ENCODE assay signal across 32 cellular contexts in genomic region chr15:78312551-78312950, GRCh38. TPM values are rescaled to one million over a fixed set of nuclear protein-coding genes. Genes with fewer than 3 reads are reported as not detected.
"Had no signal": no experiment of that assay in that cellular context is flagged by ENCODE, and none has a peak within 500 bp of the region (broad histone marks: within the 10 kb centered on the region; RNA-seq: fewer than 3 reads in every experiment).

No MANE protein-coding gene starts in this region.

- H3K27ac Mint-ChIP-seq: activated CD4-positive, alpha-beta memory T cell treated with anti-CD3 and anti-CD28 coated beads, Interleukin-2, amount 10 ng/mL, durations not matched to agents 7 days and 5 days; activated CD4-positive, alpha-beta T cell treated with anti-CD3 and anti-CD28 coated beads, Interleukin-2, amount 10 ng/mL, durations not matched to agents 7 days and 5 days; activated naive CD8-positive, alpha-beta T cell; activated T-helper 2 cell treated with anti-CD3 and anti-CD28 coated beads, Interferon-gamma antibody, Interleukin-2, Interleukin-4, amounts not matched to agents 10 μg/mL and 5 μg/mL and 100 μg/mL, durations not matched to agents 14 hours and 24 hours and 36 hours; effector memory CD8-positive, alpha-beta T cell; immature natural killer cell; progenitor cell of endocrine pancreas had no signal

- H3K9me3 ChIP-seq: neutrophil, ovary, testis, transverse colon, uterus had no signal

- H3K9me3 Mint-ChIP-seq: activated CD4-positive, alpha-beta memory T cell treated with anti-CD3 and anti-CD28 coated beads, Interleukin-2, amount 10 ng/mL, durations not matched to agents 7 days and 5 days; activated CD4-positive, alpha-beta T cell treated with anti-CD3 and anti-CD28 coated beads, Interleukin-2, amount 10 ng/mL, durations not matched to agents 7 days and 5 days; activated T-helper 2 cell treated with anti-CD3 and anti-CD28 coated beads, Interferon-gamma antibody, Interleukin-2, Interleukin-4, amounts not matched to agents 10 μg/mL and 5 μg/mL and 100 μg/mL, durations not matched to agents 14 hours and 24 hours and 36 hours; central memory CD8-positive, alpha-beta T cell; effector memory CD8-positive, alpha-beta T cell; immature natural killer cell; naive thymus-derived CD8-positive, alpha-beta T cell had no signal

- H3K4me1 ChIP-seq: testis, uterus had no signal

- H3K27me3 ChIP-seq: neutrophil, ovary, testis, uterus had no signal

- ATAC-seq: effector memory CD8-positive, alpha-beta T cell; naive thymus-derived CD8-positive, alpha-beta T cell; sciatic nerve; stimulated activated naive CD8-positive, alpha-beta T cell treated with anti-CD3 and anti-CD28 coated beads, Interleukin-15, Interleukin-2, amounts not matched to agents 100 U/mL and 50 U/mL, for 24 hours had no signal

- DNase-seq: activated CD4-positive, alpha-beta memory T cell treated with anti-CD3 and anti-CD28 coated beads, Interleukin-2, amount 10 ng/mL, durations not matched to agents 7 days and 5 days; activated CD4-positive, alpha-beta T cell treated with anti-CD3 and anti-CD28 coated beads, Interleukin-2, amount 10 ng/mL, durations not matched to agents 7 days and 5 days; activated CD4-positive, CD25-positive, alpha-beta regulatory T cell treated with anti-CD3 and anti-CD28 coated beads, Interleukin-2, amount 50 U/mL, for 72 hours; activated T-cell treated with anti-CD3 and anti-CD28 coated beads, Interleukin-2, amount 50 U/mL, for 48 hours; anterior cingulate cortex; effector memory CD8-positive, alpha-beta T cell; head of caudate nucleus; hippocampal formation; immature natural killer cell; naive thymus-derived CD8-positive, alpha-beta T cell; stimulated activated CD4-positive, alpha-beta T cell treated with anti-CD3 and anti-CD28 coated beads, Interleukin-12 subunit alpha, Interleukin-12 subunit beta, amount 100 ng/mL, for 4 hours; stimulated activated CD4-positive, alpha-beta T cell treated with anti-CD3 and anti-CD28 coated beads, Interleukin-4, amount 100 ng/mL, for 1 hour; stimulated activated naive CD8-positive, alpha-beta T cell treated with anti-CD3 and anti-CD28 coated beads, Interleukin-15, Interleukin-2, amounts not matched to agents 100 U/mL and 50 U/mL, for 24 hours; T-helper 2 cell; testis; transverse colon; uterus had no signal

- H3K36me3 ChIP-seq: neutrophil, ovary, transverse colon, uterus had no signal

- H3K36me3 Mint-ChIP-seq: activated naive CD8-positive, alpha-beta T cell; immature natural killer cell; naive thymus-derived CD8-positive, alpha-beta T cell had no signal

- H3K4me1 Mint-ChIP-seq: activated CD4-positive, alpha-beta memory T cell treated with anti-CD3 and anti-CD28 coated beads, Interleukin-2, amount 10 ng/mL, durations not matched to agents 7 days and 5 days; activated CD4-positive, alpha-beta T cell treated with anti-CD3 and anti-CD28 coated beads, Interleukin-2, amount 10 ng/mL, durations not matched to agents 7 days and 5 days; central memory CD8-positive, alpha-beta T cell; immature natural killer cell; naive thymus-derived CD8-positive, alpha-beta T cell had no signal

- H3K4me3 ChIP-seq: ovary, skin epidermis, testis, transverse colon, uterus had no signal

- H3K27ac ChIP-seq: neutrophil, ovary, skin epidermis, testis, transverse colon, uterus had no signal

- H3K4me3 Mint-ChIP-seq: activated CD4-positive, alpha-beta memory T cell treated with anti-CD3 and anti-CD28 coated beads, Interleukin-2, amount 10 ng/mL, durations not matched to agents 7 days and 5 days; activated CD4-positive, alpha-beta T cell treated with anti-CD3 and anti-CD28 coated beads, Interleukin-2, amount 10 ng/mL, durations not matched to agents 7 days and 5 days; activated naive CD8-positive, alpha-beta T cell; central memory CD8-positive, alpha-beta T cell; effector memory CD8-positive, alpha-beta T cell; immature natural killer cell; naive thymus-derived CD8-positive, alpha-beta T cell had no signal

RNA-seq across cellular contexts. Expression of gene CRABP1, which starts 27.6 kb away (rescaled TPM):
- total RNA-seq: activated CD4-positive, alpha-beta memory T cell treated with anti-CD3 and anti-CD28 coated beads, Interleukin-2, amount 10 ng/mL, durations not matched to agents 7 days and 5 days; activated CD4-positive, alpha-beta T cell treated with anti-CD3 and anti-CD28 coated beads, Interleukin-2, amount 10 ng/mL, durations not matched to agents 7 days and 5 days; bronchial epithelial cell; dermis microvascular lymphatic vessel endothelial cell; endothelial cell of umbilical vein; fibroblast of lung; fibroblast of villous mesenchyme; kidney epithelial cell; naive thymus-derived CD8-positive, alpha-beta T cell; renal cortical epithelial cell had no signal
- polyA plus RNA-seq: fibroblast of lung; immature natural killer cell; naive thymus-derived CD8-positive, alpha-beta T cell had no signal
